In genomic region chr18:56789004-56789888, GRCh38 we compare ENCODE assay signal across 9 cellular contexts.
DNase-seq lines count a peak whose midpoint lies in the region; ATAC-seq and TF ChIP-seq lines count a peak whose summit lies in the region.
"Had no signal": no experiment of that assay in that cellular context is flagged by ENCODE, and none has a peak within 500 bp of the region (broad histone marks: within the 10 kb centered on the region; RNA-seq: fewer than 3 reads in every experiment).

No MANE protein-coding gene starts in this region.

- H3K36me3 Mint-ChIP-seq in GM23338 (ENCODE audit: low read depth): no peaks in the 10 kb centered on the region

- no peaks in the 10 kb centered on the region for H3K36me3 ChIP-seq in GM23338 (ENCODE audit: insufficient read depth)
- H3K36me3 ChIP-seq in SJCRH30: no peaks in the 10 kb centered on the region

- H3K4me1 ChIP-seq in GM23338 (ENCODE audit: insufficient read depth) (no peaks in the 10 kb centered on the region), SJCRH30 (no peaks in the 10 kb centered on the region), foreskin keratinocyte (no peaks in the 10 kb centered on the region)

- TF ChIP-seq CTCF in GM23338 (conservative IDR thresholded peaks at IDR 0.05; ENCODE audit: low read depth in 2 of 2): peak; percentile 79 to 97
- TF ChIP-seq CTCF in foreskin keratinocyte (conservative IDR thresholded peaks at IDR 0.05): peak; percentile 71

- ATAC-seq in GM23338: peak; percentile 82
- peak; percentile 88 for ATAC-seq in foreskin keratinocyte
- no peak for ATAC-seq in HG03196 (IDR thresholded peaks at IDR 0.05; ENCODE audit: unreplicated experiment)
- no peak for ATAC-seq in HG03469 (IDR thresholded peaks at IDR 0.05; ENCODE audit: unreplicated experiment)
- ATAC-seq in GM18520 (IDR thresholded peaks at IDR 0.05; ENCODE audit: unreplicated experiment): no peak
- ATAC-seq: naive thymus-derived CD4-positive, alpha-beta T cell had no signal

- no peaks in the 10 kb centered on the region for H3K9me2 ChIP-seq in GM23338 (ENCODE audit: insufficient read depth)

- H3K4me2 ChIP-seq in GM23338: no peak overlapping the region

- no peak overlapping the region for H3K4me3 Mint-ChIP-seq in GM23338
- H3K4me3 Mint-ChIP-seq: naive thymus-derived CD4-positive, alpha-beta T cell had no signal

- H3F3A ChIP-seq in GM23338 (replicated peaks; ENCODE audit: low read depth): no peaks in the 10 kb centered on the region

- no peaks in the 10 kb centered on the region for H3K9me3 Mint-ChIP-seq in GM23338
- H3K9me3 Mint-ChIP-seq: naive thymus-derived CD4-positive, alpha-beta T cell had no signal

- H4K20me1 ChIP-seq in GM23338 (replicated peaks; ENCODE audit: insufficient read depth): no peaks in the 10 kb centered on the region

- H3K4me3 ChIP-seq in GM23338 (no peak overlapping the region), SJCRH30 (no peak overlapping the region)

- no peak overlapping the region for H2AFZ ChIP-seq in GM23338

- DNase-seq in DMS53 (lab: John Stamatoyannopoulos, UW) (peak; percentile 53), GM23338 (ENCODE audit: low spot score) (peak; percentile 81), SJCRH30 (peak; percentile 9 to 59), foreskin keratinocyte (peak; percentile 4 to 32)
- peak; percentile 19 to 30 for DNase-seq in stimulated activated CD4-positive, alpha-beta T cell treated with anti-CD3 and anti-CD28 coated beads, Interleukin-2, amount 100 ng/mL, for 48 hours

- no peaks in the 10 kb centered on the region for H3K27me3 Mint-ChIP-seq in GM23338 (ENCODE audit: insufficient read depth, low read depth, poor library complexity)
- H3K27me3 Mint-ChIP-seq: naive thymus-derived CD4-positive, alpha-beta T cell had no signal

- no peaks in the 10 kb centered on the region for H3K27me3 ChIP-seq in GM23338 (ENCODE audit: insufficient read depth)
- no peaks in the 10 kb centered on the region for H3K27me3 ChIP-seq in SJCRH30
- H3K27me3 ChIP-seq in foreskin keratinocyte: no peaks in the 10 kb centered on the region

- H3K4me1 Mint-ChIP-seq in GM23338: peaks cover 3% of the 10 kb centered on the region; the same call in 2 of the 3 replicates

- H3K79me2 ChIP-seq in GM23338 (replicated peaks; ENCODE audit: insufficient read depth): no peaks in the 10 kb centered on the region

- no peaks in the 10 kb centered on the region for H3K9me3 ChIP-seq in SJCRH30 (replicated peaks)

- H3K27ac ChIP-seq in GM23338 (ENCODE audit: low read depth) (no peak overlapping the region), SJCRH30 (no peak overlapping the region), foreskin keratinocyte (no peak overlapping the region)

- H3K27ac Mint-ChIP-seq in GM23338: peak overlapping the region; percentile 58; the same call in 1 of the 2 replicates
- H3K27ac Mint-ChIP-seq: naive thymus-derived CD4-positive, alpha-beta T cell had no signal

TF ChIP-seq in GM23338, 12 proteins besides CTCF, POLR2A, EP300 and RAD21:
- no peak for TF ChIP-seq POLR2AphosphoS5 (IDR thresholded peaks at IDR 0.05; ENCODE audit: low read depth)
- no peak for TF ChIP-seq ZNF331 (CRISPR knock-in tag; IDR thresholded peaks at IDR 0.05; ENCODE audit: low read depth)
TF ChIP-seq in GM23338: peak in this region for 0.

Comparison
In these comparisons a context has a peak if more than half of its experiments do, and no peak if none do; other contexts are left out.
1. DNase-seq: peak in every context shown above with its lines; median percentile 81 in GM23338; 53 in DMS53; 34 in SJCRH30; 24 in stimulated activated CD4-positive, alpha-beta T cell treated with anti-CD3 and anti-CD28 coated beads, Interleukin-2, amount 100 ng/mL, for 48 hours; 18 in foreskin keratinocyte.
2. ATAC-seq: peak in GM23338 (single experiment) and foreskin keratinocyte (single experiment); none in HG03196 (single experiment), HG03469 (single experiment) and GM18520 (single experiment).